Comparison of ENCODE assay signal across 20 cellular contexts in the genomic region with DNA sequence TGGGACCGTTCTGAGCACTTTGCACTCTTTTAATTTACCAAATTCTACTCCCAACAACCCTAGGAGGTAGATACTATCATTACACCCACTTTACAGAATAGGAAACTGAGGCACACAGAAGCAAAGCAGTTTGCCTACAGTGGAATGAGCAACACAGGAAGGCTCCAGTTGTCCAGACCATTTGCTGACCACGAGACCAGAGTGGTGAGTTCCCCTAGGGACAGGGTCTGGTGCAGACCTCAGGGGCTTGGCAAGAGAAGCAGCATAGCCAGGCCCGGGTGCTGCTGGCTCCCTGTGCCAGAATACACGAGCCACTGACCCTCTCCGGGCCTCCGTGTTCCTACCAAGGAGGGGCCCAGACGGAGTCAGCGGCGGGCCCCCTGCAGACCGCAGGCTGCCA. TPM values are rescaled to one million over a fixed set of nuclear protein-coding genes. Genes with fewer than 3 reads are reported as not detected.
"Had no signal": no experiment of that assay in that cellular context is flagged by ENCODE, and none has a peak within 500 bp of the region (broad histone marks: within the 10 kb centered on the region; RNA-seq: fewer than 3 reads in every experiment).

No MANE protein-coding gene starts in this region.

- H3K27ac ChIP-seq: neutrophil had no signal

- H3K4me3 Mint-ChIP-seq: activated CD4-positive, alpha-beta memory T cell treated with anti-CD3 and anti-CD28 coated beads, Interleukin-2, amount 10 ng/mL, durations not matched to agents 7 days and 5 days; activated naive CD4-positive, alpha-beta T cell treated with anti-CD3 and anti-CD28 coated beads, Interleukin-2, amount 50 U/mL, for 24 hours; stimulated activated naive B cell treated with anti-CD40 and anti-IgM and Interleukin-4, amounts not matched to agents 10 μg/mL and 1 μg/mL and 100 μg/mL, for 72 hours; WTC11 had no signal

- H3K27ac Mint-ChIP-seq: activated CD4-positive, alpha-beta memory T cell treated with anti-CD3 and anti-CD28 coated beads, Interleukin-2, amount 10 ng/mL, durations not matched to agents 7 days and 5 days; activated naive CD4-positive, alpha-beta T cell treated with anti-CD3 and anti-CD28 coated beads, Interleukin-2, amount 50 U/mL, for 24 hours; stimulated activated naive B cell treated with anti-CD40 and anti-IgM and Interleukin-4, amounts not matched to agents 10 μg/mL and 1 μg/mL and 100 μg/mL, for 72 hours; WTC11 had no signal

- H3K27me3 Mint-ChIP-seq: activated CD4-positive, alpha-beta memory T cell treated with anti-CD3 and anti-CD28 coated beads, Interleukin-2, amount 10 ng/mL, durations not matched to agents 7 days and 5 days; activated naive CD4-positive, alpha-beta T cell treated with anti-CD3 and anti-CD28 coated beads, Interleukin-2, amount 50 U/mL, for 24 hours; naive B cell; stimulated activated naive B cell treated with anti-CD40 and anti-IgM and Interleukin-4, amounts not matched to agents 10 μg/mL and 1 μg/mL and 100 μg/mL, for 72 hours had no signal

- DNase-seq: activated CD4-positive, alpha-beta memory T cell treated with anti-CD3 and anti-CD28 coated beads, Interleukin-2, amount 10 ng/mL, durations not matched to agents 7 days and 5 days; activated CD4-positive, alpha-beta T cell treated with anti-CD3 and anti-CD28 coated beads for 4 hours; activated effector memory CD4-positive, alpha-beta T cell treated with anti-CD3 and anti-CD28 coated beads, Interleukin-2, amount 50 U/mL, for 16 hours; activated T-cell treated with anti-CD3 and anti-CD28 coated beads, Interleukin-2, amount 50 U/mL, for 48 hours; adrenal gland; cortex of kidney; heart right ventricle; left cardiac atrium; naive B cell; stimulated activated naive B cell treated with anti-CD40 and anti-IgM and Interleukin-4, amounts not matched to agents 10 μg/mL and 1 μg/mL and 100 μg/mL, for 72 hours; T-helper 2 cell; thyroid gland had no signal

- H3K27me3 ChIP-seq: adrenal gland, gastroesophageal sphincter, heart right ventricle, neutrophil, thyroid gland had no signal

- ATAC-seq: gastroesophageal sphincter; heart right ventricle; left cardiac atrium; stimulated activated naive B cell treated with anti-CD40 and anti-IgM and Interleukin-4, amounts not matched to agents 10 μg/mL and 1 μg/mL and 100 μg/mL, for 72 hours; WTC11 had no signal

- H3K4me3 ChIP-seq: adrenal gland, gastroesophageal sphincter, heart right ventricle, thyroid gland had no signal

- H3K9me3 Mint-ChIP-seq: activated CD4-positive, alpha-beta memory T cell treated with anti-CD3 and anti-CD28 coated beads, Interleukin-2, amount 10 ng/mL, durations not matched to agents 7 days and 5 days; activated naive CD4-positive, alpha-beta T cell treated with anti-CD3 and anti-CD28 coated beads, Interleukin-2, amount 50 U/mL, for 24 hours; naive B cell; stimulated activated naive B cell treated with anti-CD40 and anti-IgM and Interleukin-4, amounts not matched to agents 10 μg/mL and 1 μg/mL and 100 μg/mL, for 72 hours; WTC11 had no signal

- H3K36me3 ChIP-seq: neutrophil had no signal

- H3K36me3 Mint-ChIP-seq: activated naive CD4-positive, alpha-beta T cell treated with anti-CD3 and anti-CD28 coated beads, Interleukin-2, amount 50 U/mL, for 24 hours; naive B cell; stimulated activated naive B cell treated with anti-CD40 and anti-IgM and Interleukin-4, amounts not matched to agents 10 μg/mL and 1 μg/mL and 100 μg/mL, for 72 hours; WTC11 had no signal

- H3K9me3 ChIP-seq: adrenal gland, gastroesophageal sphincter, heart right ventricle, neutrophil, thyroid gland had no signal

RNA-seq across cellular contexts. Expression of gene H1-8, which starts 37.0 kb away (rescaled TPM):
- total RNA-seq: activated CD4-positive, alpha-beta memory T cell treated with anti-CD3 and anti-CD28 coated beads, Interleukin-2, amount 10 ng/mL, durations not matched to agents 7 days and 5 days; adrenal gland; cardiac septum; gastroesophageal sphincter; heart right ventricle; left cardiac atrium; lung microvascular endothelial cell; renal cortical epithelial cell; thyroid gland; WTC11 had no signal
- polyA plus RNA-seq: adrenal gland, esophagus, heart right ventricle had no signal

RNA-seq across cellular contexts. Expression of gene RHO, which starts 51.6 kb away (rescaled TPM):
- total RNA-seq: activated CD4-positive, alpha-beta memory T cell treated with anti-CD3 and anti-CD28 coated beads, Interleukin-2, amount 10 ng/mL, durations not matched to agents 7 days and 5 days; adrenal gland; cardiac septum; gastroesophageal sphincter; heart right ventricle; left cardiac atrium; lung microvascular endothelial cell; renal cortical epithelial cell; thyroid gland; WTC11 had no signal
- polyA plus RNA-seq: adrenal gland, esophagus, heart right ventricle had no signal
